8 cellular contexts compared by ENCODE assay signal in the genomic region with DNA sequence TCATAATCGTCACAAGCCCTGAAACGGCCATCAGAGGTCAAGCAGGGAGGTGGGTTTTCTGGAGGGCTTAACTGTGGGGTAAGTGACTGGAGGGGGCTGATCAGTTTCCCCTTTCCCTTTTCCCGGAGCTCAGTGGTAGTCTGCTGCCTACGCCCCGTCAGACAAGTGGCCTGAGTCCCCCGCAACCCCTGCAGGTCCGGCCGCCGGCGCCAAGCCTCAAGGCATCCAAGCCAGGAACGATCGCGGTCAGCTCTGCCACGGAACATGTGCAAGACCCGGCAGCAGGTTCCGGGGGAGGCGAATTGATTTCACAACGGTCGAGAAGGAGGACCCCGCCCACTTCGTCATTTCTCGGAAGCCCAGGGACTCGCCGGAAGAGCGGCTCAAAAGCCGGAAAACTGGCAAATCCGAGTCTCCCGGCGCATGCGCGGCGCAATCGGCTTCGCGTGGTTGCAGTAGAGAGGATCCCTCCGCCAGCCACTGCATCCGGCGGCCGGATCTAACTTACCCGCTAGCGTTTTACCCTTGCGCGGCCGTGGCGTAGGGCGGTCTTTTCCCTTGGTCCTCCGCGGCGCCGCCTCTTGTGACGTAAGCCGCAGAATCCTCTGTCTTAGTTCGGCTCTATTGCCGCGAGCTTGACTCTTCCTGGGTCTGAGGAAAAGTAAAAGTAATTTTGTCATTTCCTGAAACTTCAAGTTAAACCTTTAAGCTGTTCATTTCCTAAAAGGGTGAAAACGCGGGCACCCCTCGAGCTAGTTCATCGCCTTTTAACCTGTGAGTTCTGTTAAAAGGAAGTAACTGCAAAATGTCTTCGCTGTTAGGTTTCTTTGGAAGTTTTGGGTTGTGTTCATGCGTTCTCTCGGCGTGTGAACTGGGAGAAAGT. TPM values are rescaled to one million over a fixed set of nuclear protein-coding genes. Genes with fewer than 3 reads are reported as not detected.
DNase-seq lines count a peak whose midpoint lies in the region; ATAC-seq, FAIRE-seq and TF ChIP-seq lines count a peak whose summit lies in the region.

No MANE protein-coding gene starts in this region.

- H3K36me3 ChIP-seq in cardiac muscle cell (no peaks in the 10 kb centered on the region), pancreas (no peaks in the 10 kb centered on the region), tibial artery (peaks cover 0 to 12% (median 6%) of the 10 kb centered on the region in 3 donors)

- H3K9me3 ChIP-seq in cardiac muscle cell (ENCODE audit: low read depth) (no peaks in the 10 kb centered on the region), pancreas (no peaks in the 10 kb centered on the region), tibial artery (no peaks in the 10 kb centered on the region)

- TF ChIP-seq CTCF in cardiac muscle cell (IDR thresholded peaks at IDR 0.05; ENCODE audit: low read depth, low read length) (no peak), pancreas (IDR thresholded peaks at IDR 0.05) (no peak), tibial artery (IDR thresholded peaks at IDR 0.05) (no peak)

- TF ChIP-seq POLR2A in GM12892 (IDR thresholded peaks at IDR 0.05; ENCODE audit: low read depth, low read length): peak; percentile 97

- intact Hi-C loops in pancreas (cut with DNase I) (no loop called here), tibial artery (cut with DNase I; ENCODE audit: low total_unique reads) (loop anchor here (1.0 kb wide), 1 partner anchor 15 kb away; the partner anchor contains the start of gene CCNL1)

- ATAC-seq in HG02840 (IDR thresholded peaks at IDR 0.05; ENCODE audit: low FRiP score, unreplicated experiment) (peak; percentile 97), pancreas (peak; percentile 95 to 97 (median 97))

- H3K27ac ChIP-seq in adipose tissue (ENCODE audit: low read depth, low read length) (peak overlapping the region; percentile 94), cardiac muscle cell (peak overlapping the region; percentile 96), pancreas (peak overlapping the region; percentile 83 to 98 (median 96)), tibial artery (peak overlapping the region; percentile 86 to 94)

- DNase-seq in GM12892 (ENCODE audit: insufficient read length): peak; percentile 91
- DNase-seq in NCI-H1436 (lab: John Stamatoyannopoulos, UW): peak; percentile 100
- DNase-seq in SW480 (ENCODE audit: low spot score): peak; percentile 100
- DNase-seq in cardiac muscle cell (ENCODE audit: low read depth in 1 of 2, low spot score in 1 of 2): peak; percentile 100
- DNase-seq in pancreas: peak; percentile 98 to 100 (median 99)
- peak; percentile 98 to 100 for DNase-seq in tibial artery

- WGBS in adipose tissue, 3 donors: 0 to 1% (median 0%) methylated on average over 63 of the region's 63 CpGs
- 0 to 1% methylated on average over 63 of the region's 63 CpGs for WGBS in pancreas, 2 donors

- FAIRE-seq in GM12892 (lab: Jason Lieb, UNC) (peak; percentile 97), pancreas (lab: Jason Lieb, UNC) (peak; percentile 80)

- H3K4me3 ChIP-seq in cardiac muscle cell (peak overlapping the region; percentile 65), pancreas (peak overlapping the region; percentile 26 to 56 (median 38)), tibial artery (peak overlapping the region; percentile 62 to 70)

- H3K4me1 ChIP-seq in cardiac muscle cell (ENCODE audit: low read depth) (peaks cover 2% of the 10 kb centered on the region), pancreas (peaks cover 6 to 18% (median 10%) of the 10 kb centered on the region in 3 donors), tibial artery (peaks cover 0 to 17% (median 15%) of the 10 kb centered on the region in 4 donors)

- H3K27me3 ChIP-seq in cardiac muscle cell (no peaks in the 10 kb centered on the region), pancreas (no peaks in the 10 kb centered on the region), tibial artery (no peaks in the 10 kb centered on the region)

RNA-seq across cellular contexts. Expression of gene CCNL1, which starts 14.9 kb away (rescaled TPM):
- 103 TPM for polyA plus RNA-seq in GM12892 (2012; ENCODE audit: missing spikeins)
- polyA plus RNA-seq in adipose tissue (100 to 1,000 TPM in 2 of 3 donors, 10 to 100 TPM in 1; 50.9 to 277 (median 118) TPM), cardiac muscle cell (87.6 and 101 TPM in 2 replicates), pancreas (100 to 1,000 TPM in 1 of 2 donors, 10 to 100 TPM in 1; 67.9 to 149 TPM)
- total RNA-seq in cardiac muscle cell (142 and 223 TPM in 2 replicates), pancreas (10 to 100 TPM; 30.2 to 77.9 (median 40.3) TPM)

Comparison
In these comparisons a context has a peak if more than half of its experiments do, and no peak if none do; other contexts are left out.
1. Peak in every context shown above with its lines: DNase-seq, ATAC-seq, H3K4me3 ChIP-seq and H3K27ac ChIP-seq.